ENCODE assay signal across 1 cellular context in genomic region chr20:64192406-64192805, GRCh38.
TF ChIP-seq lines count a peak whose summit lies in the region.

No MANE protein-coding gene starts in this region.

TF ChIP-seq in HepG2, 621 proteins besides CTCF, POLR2A, EP300 and RAD21 (continued from another document and continues in another):
- peak; percentile 86 for TF ChIP-seq HBP1 (CRISPR knock-in tag; IDR thresholded peaks at IDR 0.05; ENCODE audit: low read depth)
- no peak for TF ChIP-seq SYNCRIP (IDR thresholded peaks at IDR 0.05; ENCODE audit: insufficient read depth, low read depth, low read length)
- 0 out of 2 replicates have a peak, but pooled peaks have one; percentile 46 for TF ChIP-seq ZNF564 (CRISPR knock-in tag; IDR thresholded peaks at IDR 0.05)
- TF ChIP-seq ARNT2 (CRISPR knock-in tag; IDR thresholded peaks at IDR 0.05; ENCODE audit: low read depth): no peak
- peak; percentile 52; the same call in 1 of the 2 replicates for TF ChIP-seq MEF2D (CRISPR knock-in tag; IDR thresholded peaks at IDR 0.05)
- peak in 1 of 2 experiments; percentile 97 for TF ChIP-seq REST (IDR thresholded peaks at IDR 0.05; ENCODE audit: borderline replicate concordance in 1 of 2, low read depth in 1 of 2, low read length in 2 of 2)
- peak; percentile 29; the same call in 1 of the 2 replicates for TF ChIP-seq HMG20A (CRISPR knock-in tag; IDR thresholded peaks at IDR 0.05; ENCODE audit: borderline replicate concordance)
- TF ChIP-seq ZBTB25 (CRISPR knock-in tag; IDR thresholded peaks at IDR 0.05): 0 out of 2 replicates have a peak, but pooled peaks have one; percentile 69
- TF ChIP-seq ERF (CRISPR knock-in tag; IDR thresholded peaks at IDR 0.05): peak; percentile 74; the same call in 1 of the 2 replicates
- 0 out of 2 replicates have a peak, but pooled peaks have one; percentile 43 for TF ChIP-seq JUND (CRISPR knock-in tag; IDR thresholded peaks at IDR 0.05)
- peak; percentile 29; the same call in 1 of the 2 replicates for TF ChIP-seq BCL6 (CRISPR knock-in tag; IDR thresholded peaks at IDR 0.05)
- TF ChIP-seq ZBTB34 (CRISPR knock-in tag; IDR thresholded peaks at IDR 0.05): 0 out of 2 replicates have a peak, but pooled peaks have one; percentile 38
- TF ChIP-seq SOX13 (IDR thresholded peaks at IDR 0.05): no peak
- peak in 1 of 2 experiments; percentile 30; a peak in 1 of 4 replicates for TF ChIP-seq SOX13 (CRISPR knock-in tag; conservative IDR thresholded peaks at IDR 0.05 in 1 of 2, IDR thresholded peaks at IDR 0.05 in 1 of 2)
- TF ChIP-seq ZSCAN21 (CRISPR knock-in tag; IDR thresholded peaks at IDR 0.05; ENCODE audit: borderline replicate concordance): peak; percentile 89
- TF ChIP-seq FOXA3 (CRISPR knock-in tag; IDR thresholded peaks at IDR 0.05): 0 out of 2 replicates have a peak, but pooled peaks have one; percentile 21
- peak; percentile 86; the same call in 1 of the 2 replicates for TF ChIP-seq ZBTB44 (CRISPR knock-in tag; IDR thresholded peaks at IDR 0.05)
- TF ChIP-seq ZNF749 (CRISPR knock-in tag; IDR thresholded peaks at IDR 0.05; ENCODE audit: borderline replicate concordance): no peak
- TF ChIP-seq HOXD1 (CRISPR knock-in tag; IDR thresholded peaks at IDR 0.05): 0 out of 2 replicates have a peak, but pooled peaks have one; percentile 29
- no peak for TF ChIP-seq TERF1 (CRISPR knock-in tag; IDR thresholded peaks at IDR 0.05)
- TF ChIP-seq XRCC5 (optimal IDR thresholded peaks at IDR 0.05; ENCODE audit: low read length): no peak
- no peak for TF ChIP-seq ZBTB40 (IDR thresholded peaks at IDR 0.05)
- 0 out of 2 replicates have a peak, but pooled peaks have one; percentile 27 for TF ChIP-seq ZBTB40 (CRISPR knock-in tag; IDR thresholded peaks at IDR 0.05)
- TF ChIP-seq DZIP1 (CRISPR knock-in tag; IDR thresholded peaks at IDR 0.05): no peak
- TF ChIP-seq ZNF747 (CRISPR knock-in tag; IDR thresholded peaks at IDR 0.05; ENCODE audit: borderline replicate concordance): no peak
- peak; percentile 66; the same call in 1 of the 2 replicates for TF ChIP-seq ZNF431 (CRISPR knock-in tag; IDR thresholded peaks at IDR 0.05; ENCODE audit: borderline replicate concordance, low read depth)
- peak; percentile 52; the same call in 1 of the 2 replicates for TF ChIP-seq ZNF580 (CRISPR knock-in tag; IDR thresholded peaks at IDR 0.05; ENCODE audit: borderline replicate concordance, low read depth)
- no peak for TF ChIP-seq NPAS2 (CRISPR knock-in tag; IDR thresholded peaks at IDR 0.05; ENCODE audit: borderline replicate concordance)
- TF ChIP-seq ZNF446 (CRISPR knock-in tag; IDR thresholded peaks at IDR 0.05): peak; percentile 62; the same call in 1 of the 2 replicates
